9 cellular contexts compared by ENCODE assay signal in the genomic region with DNA sequence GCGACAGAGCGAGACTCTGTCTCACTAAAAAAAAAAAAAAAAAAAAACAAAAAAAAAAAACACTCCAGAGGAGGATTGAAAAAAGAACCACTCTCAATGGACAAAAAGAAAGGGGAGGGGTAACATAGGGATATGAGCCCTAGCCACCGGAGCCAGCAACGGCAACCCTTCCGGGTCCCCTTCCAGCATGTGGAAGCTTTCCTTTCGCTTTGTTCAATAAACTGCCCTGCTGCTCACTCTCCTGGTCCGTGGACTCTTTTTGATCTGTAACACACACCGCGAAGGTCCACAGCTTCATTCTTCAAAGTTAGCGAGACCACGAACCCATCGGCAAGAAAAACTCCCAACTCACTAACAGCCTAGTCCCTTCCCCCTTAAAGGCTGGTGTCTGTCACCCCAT. TPM values are rescaled to one million over a fixed set of nuclear protein-coding genes. Genes with fewer than 3 reads are reported as not detected.
A peak's percentile ranks its signal among the peaks of the same experiment; 100 is the strongest.
DNase-seq lines count a peak whose midpoint lies in the region; ATAC-seq and TF ChIP-seq lines count a peak whose summit lies in the region.
"Had no signal": no experiment of that assay in that cellular context is flagged by ENCODE, and none has a peak within 500 bp of the region (broad histone marks: within the 10 kb centered on the region; RNA-seq: fewer than 3 reads in every experiment).

No MANE protein-coding gene starts in this region.

- DNase-seq in MG63 (no peak), dorsolateral prefrontal cortex (no peak), sigmoid colon (no peak), NCI-H2196 treated with DMSO at 0.1 percent for 48 hours (lab: John Stamatoyannopoulos, UW; ENCODE audit: unreplicated experiment) (no peak), nucleus accumbens (lab: John Stamatoyannopoulos, UW) (no peak)
- DNase-seq: activated effector memory CD4-positive, alpha-beta T cell treated with Interleukin-2 at 50 U/mL for 16 hours had no signal

- H3K4me1 ChIP-seq in ES-I3 (ENCODE audit: insufficient read depth, low read length) (peaks cover 8% of the 10 kb centered on the region; the same call in 1 of the 2 replicates), sigmoid colon (peaks cover 0 to 30% (median 23%) of the 10 kb centered on the region in 4 donors)

- TF ChIP-seq CTCF in dorsolateral prefrontal cortex (IDR thresholded peaks at IDR 0.05 in 54 of 56, conservative IDR thresholded peaks at IDR 0.05 in 2 of 56; ENCODE audit: low read depth in 1 of 56, partially characterized antibody in 56 of 56) (no peak), sigmoid colon (IDR thresholded peaks at IDR 0.05) (no peak)

- no peak for ATAC-seq in HG03460 (IDR thresholded peaks at IDR 0.05; ENCODE audit: unreplicated experiment)
- no peak for ATAC-seq in HG03439 (IDR thresholded peaks at IDR 0.05; ENCODE audit: unreplicated experiment)

- H3K27me3 ChIP-seq in MG63 (no peaks in the 10 kb centered on the region), dorsolateral prefrontal cortex (no peaks in the 10 kb centered on the region), sigmoid colon (no peaks in the 10 kb centered on the region)

- WGBS in sigmoid colon, 2 donors: 92 to 93% methylated on average over 12 of the region's 12 CpGs

- peak overlapping the region in 47 of 59 donors; percentile 7 to 99 (median 94) for H3K27ac ChIP-seq in dorsolateral prefrontal cortex
- H3K27ac ChIP-seq in sigmoid colon: peak overlapping the region in 3 of 4 donors; percentile 86 to 93 (median 91)

- no peaks in the 10 kb centered on the region for H3K9me3 ChIP-seq in ES-I3 (ENCODE audit: control insufficient read depth, insufficient read depth, low read length)
- no peaks in the 10 kb centered on the region for H3K9me3 ChIP-seq in MG63
- no peaks in the 10 kb centered on the region for H3K9me3 ChIP-seq in sigmoid colon

- intact Hi-C loops in dorsolateral prefrontal cortex (cut with DNase I): loop anchor here in 1 of 2 donors (5.0 kb wide), 1 partner anchor 125 kb away; no protein-coding TSS in a partner anchor
- intact Hi-C loops in sigmoid colon (cut with DNase I): loop anchor here (5.0 kb wide), 3 partner anchors 95 to 245 kb away; a partner anchor contains a TSS

- H3K36me3 ChIP-seq in ES-I3 (ENCODE audit: insufficient read depth, low read length) (no peaks in the 10 kb centered on the region), MG63 (peaks cover 17% of the 10 kb centered on the region), sigmoid colon (peaks cover 0 to 9% (median 4%) of the 10 kb centered on the region in 4 donors)

- TF ChIP-seq EP300 in sigmoid colon (IDR thresholded peaks at IDR 0.05): no peak

- TF ChIP-seq POLR2A in sigmoid colon (IDR thresholded peaks at IDR 0.05): no peak

- H3K4me3 ChIP-seq in MG63 (peak overlapping the region; percentile 85), dorsolateral prefrontal cortex (peak overlapping the region in 16 of 59 donors; percentile 77 to 95 (median 89)), sigmoid colon (no peak overlapping the region)

- 0 out of 2 replicates have a peak overlapping the region, but pooled peaks have one; percentile 94 for H3K9ac ChIP-seq in ES-I3 (ENCODE audit: low read depth, low read length)

RNA-seq across cellular contexts. Expression of a gene that starts 1.0 kb away (rescaled TPM):
- total RNA-seq in MG63 (2014; rRNA removed; shearing (Covaris generic); ENCODE audit: low replicate concordance): 127 and 179 TPM in 2 replicates
- total RNA-seq in dorsolateral prefrontal cortex: 100 to 1,000 TPM in 33 of 120 experiments, 10 to 100 TPM in 87; 49.9 to 127 (median 88.9) TPM
- total RNA-seq in sigmoid colon: 100 to 1,000 TPM in 1 of 4 donors, 10 to 100 TPM in 3; 70.3 to 101 (median 85.6) TPM
- polyA plus RNA-seq in sigmoid colon: 10 to 100 TPM; 40.5 to 79.1 (median 63.1) TPM

RNA-seq across cellular contexts. Expression of a gene that starts 15.9 kb away (rescaled TPM):
- 457 and 1,435 TPM in 2 replicates for total RNA-seq in MG63 (2014; rRNA removed; shearing (Covaris generic); ENCODE audit: low replicate concordance)
- total RNA-seq in dorsolateral prefrontal cortex (100 to 1,000 TPM; 378 to 577 (median 453) TPM), sigmoid colon (1,000 to 10,000 TPM in 1 of 4 donors, 100 to 1,000 TPM in 3; 450 to 1,088 (median 720) TPM)
- 1,000 to 10,000 TPM; 1,029 to 1,720 (median 1,156) TPM for polyA plus RNA-seq in sigmoid colon

RNA-seq across cellular contexts. Expression of a gene that starts 19.0 kb away (rescaled TPM):
- total RNA-seq in MG63 (2014; rRNA removed; shearing (Covaris generic); ENCODE audit: low replicate concordance): 6.6 and 16.9 TPM in 2 replicates
- total RNA-seq in dorsolateral prefrontal cortex: 100 to 1,000 TPM in 2 of 120 experiments, 10 to 100 TPM in 117, 1 to 10 TPM in 1; 5.0 to 148 (median 44.3) TPM
- 10 to 100 TPM in 2 of 4 donors, 1 to 10 TPM in 1, under 1 TPM in 1; 0.82 to 28.8 (median 17.0) TPM for total RNA-seq in sigmoid colon
- polyA plus RNA-seq in sigmoid colon: 1 to 10 TPM in 1 of 3 donors, under 1 TPM in 1, not detected in 1; 0.60 to 6.8 TPM

RNA-seq across cellular contexts. Expression of a gene that starts 25.1 kb away (rescaled TPM):
- 0.36 TPM in 1 of 2 replicates, not detected in the other for total RNA-seq in MG63 (2014; rRNA removed; shearing (Covaris generic); ENCODE audit: low replicate concordance)
- 100 to 1,000 TPM; 128 to 572 (median 372) TPM for total RNA-seq in dorsolateral prefrontal cortex
- 1 to 10 TPM in 3 of 4 donors, under 1 TPM in 1; 0.82 to 6.4 (median 4.1) TPM for total RNA-seq in sigmoid colon
- 1 to 10 TPM in 1 of 3 donors, not detected in 2; 5.0 TPM for polyA plus RNA-seq in sigmoid colon

RNA-seq across cellular contexts. Expression of a gene that starts 29.9 kb away (rescaled TPM):
- total RNA-seq in MG63 (2014; rRNA removed; shearing (Covaris generic); ENCODE audit: low replicate concordance): 140 and 145 TPM in 2 replicates
- total RNA-seq in dorsolateral prefrontal cortex (10 to 100 TPM; 46.5 to 90.8 (median 64.8) TPM), sigmoid colon (100 to 1,000 TPM; 107 to 122 (median 120) TPM)
- 100 to 1,000 TPM in 1 of 3 donors, 10 to 100 TPM in 2; 84.9 to 118 (median 93.2) TPM for polyA plus RNA-seq in sigmoid colon
